ENCODE assay signal across 27 cellular contexts in genomic region chr1:187033721-187034120, GRCh38.
"Had no signal": no experiment of that assay in that cellular context is flagged by ENCODE, and none has a peak within 500 bp of the region (broad histone marks: within the 10 kb centered on the region; RNA-seq: fewer than 3 reads in every experiment).

No MANE protein-coding gene starts in this region.

- H3K27me3 Mint-ChIP-seq: effector memory CD8-positive, alpha-beta T cell; natural killer cell treated with Interleukin-12 subunit alpha and Interleukin-12 subunit beta and Interleukin-15 and Interleukin-18, amount 100 ng/mL, for 72 hours; stimulated activated memory B cell treated with anti-CD40 and anti-IgM and Interleukin-4, amounts not matched to agents 10 μg/mL and 1 μg/mL and 100 μg/mL, for 72 hours had no signal

- DNase-seq: cortex of kidney; effector memory CD8-positive, alpha-beta T cell; foreskin keratinocyte; glutamatergic neuron; heart right ventricle; hippocampal formation; left cardiac atrium; left lung; mesenchymal stem cell; mucosa of descending colon; naive B cell; nucleus accumbens; posterior cingulate gyrus; psoas muscle; right cardiac atrium; sigmoid colon; stimulated activated CD4-positive, alpha-beta T cell treated with anti-CD3 and anti-CD28 coated beads, Interleukin-2, amount 100 ng/mL, for 24 hours; stimulated activated CD4-positive, alpha-beta T cell treated with anti-CD3 and anti-CD28 coated beads, Interleukin-4, amount 100 ng/mL, for 4 hours; stimulated activated naive CD8-positive, alpha-beta T cell treated with anti-CD3 and anti-CD28 coated beads, Interleukin-15, Interleukin-2, amounts not matched to agents 100 U/mL and 50 U/mL, for 24 hours; substantia nigra; testis; tibial artery; upper lobe of left lung had no signal

- H2AFZ ChIP-seq: neural progenitor cell had no signal

- H3K9ac ChIP-seq: neural progenitor cell had no signal

- H3K4me2 ChIP-seq: neural progenitor cell had no signal

- H3K27me3 ChIP-seq: foreskin keratinocyte, heart right ventricle, left lung, neural progenitor cell, sigmoid colon, testis, tibial artery, upper lobe of left lung had no signal

- H3K4me1 Mint-ChIP-seq: naive B cell; neural progenitor cell; stimulated activated memory B cell treated with anti-CD40 and anti-IgM and Interleukin-4, amounts not matched to agents 10 μg/mL and 1 μg/mL and 100 μg/mL, for 72 hours had no signal

- H3K4me3 ChIP-seq: heart right ventricle, left lung, mucosa of descending colon, neural progenitor cell, psoas muscle, sigmoid colon, testis, tibial artery, upper lobe of left lung had no signal

- H3K27ac ChIP-seq: foreskin keratinocyte, heart right ventricle, left lung, neural progenitor cell, psoas muscle, sigmoid colon, testis, tibial artery, upper lobe of left lung had no signal

- H3K4me3 Mint-ChIP-seq: effector memory CD8-positive, alpha-beta T cell; mesothelial cell of epicardium; naive B cell; natural killer cell treated with Interleukin-12 subunit alpha and Interleukin-12 subunit beta and Interleukin-15 and Interleukin-18, amount 100 ng/mL, for 72 hours; neural progenitor cell; stimulated activated memory B cell treated with anti-CD40 and anti-IgM and Interleukin-4, amounts not matched to agents 10 μg/mL and 1 μg/mL and 100 μg/mL, for 72 hours had no signal

- H3K4me1 ChIP-seq: foreskin keratinocyte, heart right ventricle, left lung, neural progenitor cell, psoas muscle, sigmoid colon, testis, tibial artery, upper lobe of left lung had no signal

- H3K36me3 ChIP-seq: heart right ventricle, left lung, neural progenitor cell, sigmoid colon, tibial artery, upper lobe of left lung had no signal

- H3K36me3 Mint-ChIP-seq: neural progenitor cell; stimulated activated memory B cell treated with anti-CD40 and anti-IgM and Interleukin-4, amounts not matched to agents 10 μg/mL and 1 μg/mL and 100 μg/mL, for 72 hours had no signal

- H3K9me3 ChIP-seq: testis had no signal

- H3K27ac Mint-ChIP-seq: effector memory CD8-positive, alpha-beta T cell; mesothelial cell of epicardium; naive B cell; natural killer cell treated with Interleukin-12 subunit alpha and Interleukin-12 subunit beta and Interleukin-15 and Interleukin-18, amount 100 ng/mL, for 72 hours; neural progenitor cell; stimulated activated memory B cell treated with anti-CD40 and anti-IgM and Interleukin-4, amounts not matched to agents 10 μg/mL and 1 μg/mL and 100 μg/mL, for 72 hours had no signal
